1 cellular context compared by ENCODE assay signal in the genomic region with DNA sequence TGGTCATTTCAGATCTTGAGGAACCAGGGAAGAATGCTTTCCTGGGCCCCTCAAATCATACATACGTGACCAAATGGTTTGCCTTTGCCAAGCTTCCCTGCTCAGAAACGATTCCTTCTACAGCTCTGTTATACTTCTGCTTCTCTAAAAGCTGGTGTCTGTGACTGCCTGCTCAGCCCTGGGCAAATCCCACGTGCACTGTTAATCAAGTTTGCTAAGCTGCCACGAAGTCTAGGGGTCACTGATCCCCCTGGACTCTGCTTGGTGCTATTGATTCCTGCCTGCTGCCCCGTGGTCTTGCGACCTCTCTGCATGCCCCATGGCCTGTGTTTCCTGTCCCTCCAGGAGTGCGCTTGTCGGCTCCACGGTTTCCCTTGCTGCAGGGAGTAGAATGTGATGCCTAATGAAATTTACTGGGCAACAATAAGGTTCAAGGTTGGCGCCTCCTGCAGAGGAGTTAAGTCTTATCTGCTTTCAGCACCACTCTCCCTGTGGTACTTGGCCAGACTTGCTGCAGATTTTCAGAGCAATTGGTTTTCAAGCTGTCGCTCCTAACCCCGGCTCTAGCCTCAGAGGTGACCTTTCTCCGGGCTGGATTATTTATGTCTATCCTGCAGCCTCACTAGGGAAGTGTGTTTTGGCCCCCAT.
TF ChIP-seq lines count a peak whose summit lies in the region.

No MANE protein-coding gene starts in this region.

TF ChIP-seq in H1, 55 proteins besides CTCF, POLR2A, EP300 and RAD21:
- TF ChIP-seq HDAC6 (IDR thresholded peaks at IDR 0.05; ENCODE audit: low read depth, low read length) (no peak), CHD1 (IDR thresholded peaks at IDR 0.05; ENCODE audit: low read depth, low read length) (no peak), TAF1 (IDR thresholded peaks at IDR 0.05; ENCODE audit: low read depth, low read length) (no peak), NRF1 (IDR thresholded peaks at IDR 0.05; ENCODE audit: low read depth, low read length) (no peak), SP1 (IDR thresholded peaks at IDR 0.05; ENCODE audit: low read depth, low read length) (no peak), GTF2F1 (IDR thresholded peaks at IDR 0.05; ENCODE audit: borderline replicate concordance, low read depth, low read length) (no peak)
